In genomic region chr2:102356381-102356712, GRCh38 we compare ENCODE assay signal across 8 cellular contexts. TPM values are rescaled to one million over a fixed set of nuclear protein-coding genes. Genes with fewer than 3 reads are reported as not detected.
A peak's percentile ranks its signal among the peaks of the same experiment; 100 is the strongest.
DNase-seq lines count a peak whose midpoint lies in the region; ATAC-seq and TF ChIP-seq lines count a peak whose summit lies in the region.

No MANE protein-coding gene starts in this region.

- TF ChIP-seq CTCF in osteocyte (IDR thresholded peaks at IDR 0.05), result no peak

- peaks cover 17% of the 10 kb centered on the region for H3K36me3 Mint-ChIP-seq in effector memory CD8-positive, alpha-beta T cell (ENCODE audit: insufficient read depth)
- no peaks in the 10 kb centered on the region for H3K36me3 Mint-ChIP-seq in osteocyte (ENCODE audit: unreplicated experiment)

- no peaks in the 10 kb centered on the region for H3K27me3 Mint-ChIP-seq in effector memory CD8-positive, alpha-beta T cell
- H3K27me3 Mint-ChIP-seq in osteocyte (ENCODE audit: unreplicated experiment), result peaks cover 52% of the 10 kb centered on the region

- peak overlapping the region; percentile 98 for H3K4me3 Mint-ChIP-seq in effector memory CD8-positive, alpha-beta T cell
- peak overlapping the region; percentile 65 for H3K4me3 Mint-ChIP-seq in osteocyte (ENCODE audit: unreplicated experiment)

- peak overlapping the region; percentile 97 to 99 for H3K27ac Mint-ChIP-seq in effector memory CD8-positive, alpha-beta T cell
- H3K27ac Mint-ChIP-seq in osteocyte (ENCODE audit: unreplicated experiment), result no peak overlapping the region

- peaks cover 30 to 41% of the 10 kb centered on the region in 2 donors for H3K4me1 Mint-ChIP-seq in effector memory CD8-positive, alpha-beta T cell (ENCODE audit: low read depth in 2 of 2)
- H3K4me1 Mint-ChIP-seq in osteocyte (ENCODE audit: unreplicated experiment), result peaks cover 7% of the 10 kb centered on the region

- DNase-seq in effector memory CD8-positive, alpha-beta T cell, result no peak
- no peak for DNase-seq in osteocyte (ENCODE audit: extremely low spot score, unreplicated experiment)
- DNase-seq in HuH-7.5 (ENCODE audit: low spot score), result no peak
- DNase-seq in stimulated activated CD4-positive, alpha-beta T cell treated with anti-CD3 and anti-CD28 coated beads, Interleukin-1b, Interleukin-23, amount 100 ng/mL, for 48 hours, result no peak
- no peak for DNase-seq in HK-2 (ENCODE audit: unreplicated experiment)
- DNase-seq in NCI-H1092 (lab: John Stamatoyannopoulos, UW), result no peak

- ATAC-seq in GM18502 (IDR thresholded peaks at IDR 0.05; ENCODE audit: poor library complexity, unreplicated experiment) (peak; percentile 10), HG03457 (IDR thresholded peaks at IDR 0.05; ENCODE audit: unreplicated experiment) (peak; percentile 4)
- ATAC-seq in effector memory CD8-positive, alpha-beta T cell (replicated peaks), result peak; percentile 20

- no peaks in the 10 kb centered on the region for H3K9me3 Mint-ChIP-seq in effector memory CD8-positive, alpha-beta T cell
- no peaks in the 10 kb centered on the region for H3K9me3 Mint-ChIP-seq in osteocyte (ENCODE audit: unreplicated experiment)

RNA-seq across cellular contexts. Expression of gene IL18R1, which starts 0.8 kb away (rescaled TPM):
- total RNA-seq in osteocyte, result 0.26 and 0.38 TPM in 2 replicates

RNA-seq across cellular contexts. Expression of gene IL1RL1, which starts 45.0 kb away (rescaled TPM):
- not detected in 2 replicates for total RNA-seq in osteocyte
